Comparison of ENCODE assay signal across 8 cellular contexts in the genomic region with DNA sequence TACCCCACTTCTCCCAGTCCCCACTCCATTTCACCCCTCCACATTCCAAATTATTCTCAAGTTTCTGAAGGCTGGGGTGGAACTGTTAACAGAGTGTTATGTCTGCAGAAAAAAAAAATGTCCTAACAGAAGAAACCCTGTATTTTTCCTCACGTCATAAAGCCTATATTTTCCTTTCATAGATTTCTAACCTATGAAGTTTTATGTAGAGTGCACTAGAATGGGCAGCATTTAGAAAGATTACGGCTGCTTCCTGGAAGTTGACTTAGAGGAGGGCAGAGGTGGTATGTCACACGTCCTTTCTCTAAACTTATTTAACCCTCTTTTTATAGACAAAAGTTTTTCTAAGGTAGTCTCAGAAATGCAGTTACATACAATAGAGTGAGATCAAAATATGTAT.
"Had no signal": no experiment of that assay in that cellular context is flagged by ENCODE, and none has a peak within 500 bp of the region (broad histone marks: within the 10 kb centered on the region; RNA-seq: fewer than 3 reads in every experiment).

No MANE protein-coding gene starts in this region.

- FAIRE-seq: HTR-8/SVneo, K562 had no signal

- H3K36me3 Mint-ChIP-seq: IgD-negative memory B cell had no signal

- H3K4me3 Mint-ChIP-seq: IgD-negative memory B cell had no signal

- ATAC-seq: K562 had no signal

- H3K4me3 ChIP-seq: K562 had no signal

- H3K9ac ChIP-seq: KMS-11 had no signal

- H3K27ac Mint-ChIP-seq: IgD-negative memory B cell had no signal

- H3K27ac ChIP-seq: HL-60, KMS-11 had no signal

- DNase-seq: IMR-90, KBM-7, KG1 had no signal

- H3K4me1 Mint-ChIP-seq: IgD-negative memory B cell had no signal

- H3K4me2 ChIP-seq: KMS-11 had no signal

- H3K27me3 Mint-ChIP-seq: IgD-negative memory B cell had no signal
